In genomic region chr6:32193096-32193495, GRCh38 we compare ENCODE assay signal across 5 cellular contexts. TPM values are rescaled to one million over a fixed set of nuclear protein-coding genes. Genes with fewer than 3 reads are reported as not detected.
DNase-seq lines count a peak whose midpoint lies in the region.
"Not testable (repeated sequence)": the region's sequence is repeated elsewhere in the genome, so short reads cannot be mapped to it uniquely, and the experiment has no call there.

No MANE protein-coding gene starts in this region.

- not testable (repeated sequence) for H3K36me3 ChIP-seq in HUES64 (ENCODE audit: insufficient read depth, low read length)

- not testable (repeated sequence) for H3K9me3 Mint-ChIP-seq in activated CD4-positive, alpha-beta memory T cell treated with anti-CD3 and anti-CD28 coated beads, Interleukin-2, amount 10 ng/mL, durations not matched to agents 7 days and 5 days

- not testable (repeated sequence) for DNase-seq in activated CD4-positive, alpha-beta memory T cell treated with anti-CD3 and anti-CD28 coated beads, Interleukin-2, amount 10 ng/mL, durations not matched to agents 7 days and 5 days
- DNase-seq in posterior vena cava (ENCODE audit: low spot score) = peak; percentile 20

- H3K36me3 Mint-ChIP-seq in activated CD4-positive, alpha-beta memory T cell treated with anti-CD3 and anti-CD28 coated beads, Interleukin-2, amount 10 ng/mL, durations not matched to agents 7 days and 5 days (ENCODE audit: low read depth) = peaks cover 38% of the 10 kb centered on the region

- WGBS in HUES64 = 88% methylated on average over 9 of the region's 13 CpGs

- H3K27ac Mint-ChIP-seq in activated CD4-positive, alpha-beta memory T cell treated with anti-CD3 and anti-CD28 coated beads, Interleukin-2, amount 10 ng/mL, durations not matched to agents 7 days and 5 days = peak overlapping the region; percentile 99

- peaks cover 47% of the 10 kb centered on the region for H3K4me1 Mint-ChIP-seq in activated CD4-positive, alpha-beta memory T cell treated with anti-CD3 and anti-CD28 coated beads, Interleukin-2, amount 10 ng/mL, durations not matched to agents 7 days and 5 days

- H3K4me3 Mint-ChIP-seq in activated CD4-positive, alpha-beta memory T cell treated with anti-CD3 and anti-CD28 coated beads, Interleukin-2, amount 10 ng/mL, durations not matched to agents 7 days and 5 days = peak overlapping the region; percentile 100

- H3K4me3 ChIP-seq in HUES64 (ENCODE audit: low read length) = 0 out of 2 replicates have a peak overlapping the region, but pooled peaks have one; percentile 28

- POLR2A ChIA-PET in activated CD4-positive, alpha-beta memory T cell treated with anti-CD3 and anti-CD28 coated beads, Interleukin-2, amount 10 ng/mL, durations not matched to agents 7 days and 5 days (lab: Charles Lee) = interaction anchor here (0.7 to 10.5 kb wide), 8 partner anchors 14 to 781 kb away, joined by 3 to 155 read pairs (median 6); partner anchors contain the start of genes AGPAT1, ATF6B, DXO and FKBPL

- H3K27ac ChIP-seq in HUES64 (ENCODE audit: low read depth, low read length) (peak overlapping the region; percentile 62; the same call in 1 of the 2 replicates), cingulate gyrus (ENCODE audit: low read depth, low read length) (peak overlapping the region; percentile 99), layer of hippocampus (ENCODE audit: low read depth, low read length) (peak overlapping the region; percentile 86)

- CTCF ChIA-PET in activated CD4-positive, alpha-beta memory T cell treated with anti-CD3 and anti-CD28 coated beads, Interleukin-2, amount 10 ng/mL, durations not matched to agents 7 days and 5 days (lab: Charles Lee) = interaction anchor here (0.6 to 1.3 kb wide), 4 partner anchors 14 to 234 kb away, joined by 3 to 8 read pairs (median 4); partner anchors contain the start of genes FKBPL, NELFE and SKIC2

- H3K9ac ChIP-seq in HUES64 (ENCODE audit: low read depth, low read length) = not testable (repeated sequence)

- intact Hi-C loops in posterior vena cava (cut with DNase I) = loop anchor here in 1 of 2 donors (5.0 kb wide), 1 partner anchor 76 kb away; no protein-coding TSS in a partner anchor

- not testable (repeated sequence) for H3K27me3 Mint-ChIP-seq in activated CD4-positive, alpha-beta memory T cell treated with anti-CD3 and anti-CD28 coated beads, Interleukin-2, amount 10 ng/mL, durations not matched to agents 7 days and 5 days

- peaks cover 45% of the 10 kb centered on the region for H3K4me1 ChIP-seq in HUES64 (ENCODE audit: insufficient read depth, low read length)

- H3K9me3 ChIP-seq in HUES64 (ENCODE audit: insufficient read depth, low read depth, low read length) = not testable (repeated sequence)

- H3K27me3 ChIP-seq in HUES64 (ENCODE audit: insufficient read depth, low read length); layer of hippocampus (ENCODE audit: control insufficient read depth, insufficient read depth, low read length): not testable (repeated sequence)

RNA-seq across cellular contexts. Expression of gene GPSM3, which starts 0.7 kb away (rescaled TPM):
- 9.2 TPM for polyA plus RNA-seq in HUES64 (2013, experiment 1 of 2)
- 11.5 TPM for polyA plus RNA-seq in HUES64 (2013, experiment 2 of 2)
- total RNA-seq in activated CD4-positive, alpha-beta memory T cell treated with anti-CD3 and anti-CD28 coated beads, Interleukin-2, amount 10 ng/mL, durations not matched to agents 7 days and 5 days = 100 to 1,000 TPM; 287 to 289 TPM
- total RNA-seq in posterior vena cava = 10 to 100 TPM; 15.4 to 22.1 TPM

RNA-seq across cellular contexts. Expression of gene PBX2, which starts 3.1 kb away (rescaled TPM):
- 108 TPM for polyA plus RNA-seq in HUES64 (2013, experiment 1 of 2)
- polyA plus RNA-seq in HUES64 (2013, experiment 2 of 2) = 120 TPM
- total RNA-seq in activated CD4-positive, alpha-beta memory T cell treated with anti-CD3 and anti-CD28 coated beads, Interleukin-2, amount 10 ng/mL, durations not matched to agents 7 days and 5 days = 10 to 100 TPM; 69.4 to 73.1 TPM
- 10 to 100 TPM; 49.4 to 53.1 TPM for total RNA-seq in posterior vena cava

RNA-seq across cellular contexts. Expression of gene AGER, which starts 9.0 kb away (rescaled TPM):
- polyA plus RNA-seq in HUES64 (2013, experiment 1 of 2) = 4.0 TPM
- polyA plus RNA-seq in HUES64 (2013, experiment 2 of 2) = 4.1 TPM
- 10 to 100 TPM; 27.6 to 29.4 TPM for total RNA-seq in activated CD4-positive, alpha-beta memory T cell treated with anti-CD3 and anti-CD28 coated beads, Interleukin-2, amount 10 ng/mL, durations not matched to agents 7 days and 5 days
- total RNA-seq in posterior vena cava = 1 to 10 TPM; 4.6 to 7.3 TPM

RNA-seq across cellular contexts. Expression of gene RNF5, which starts 14.9 kb away (rescaled TPM):
- 88.9 TPM for polyA plus RNA-seq in HUES64 (2013, experiment 1 of 2)
- polyA plus RNA-seq in HUES64 (2013, experiment 2 of 2) = 98.6 TPM
- 10 to 100 TPM; 44.0 to 45.4 TPM for total RNA-seq in activated CD4-positive, alpha-beta memory T cell treated with anti-CD3 and anti-CD28 coated beads, Interleukin-2, amount 10 ng/mL, durations not matched to agents 7 days and 5 days
- total RNA-seq in posterior vena cava = 10 to 100 TPM; 43.2 to 46.7 TPM

RNA-seq across cellular contexts. Expression of gene AGPAT1, which starts 17.2 kb away (rescaled TPM):
- 79.0 TPM for polyA plus RNA-seq in HUES64 (2013, experiment 1 of 2)
- 88.3 TPM for polyA plus RNA-seq in HUES64 (2013, experiment 2 of 2)
- total RNA-seq in activated CD4-positive, alpha-beta memory T cell treated with anti-CD3 and anti-CD28 coated beads, Interleukin-2, amount 10 ng/mL, durations not matched to agents 7 days and 5 days = 10 to 100 TPM; 42.7 to 43.1 TPM
- 10 to 100 TPM; 42.0 to 53.3 TPM for total RNA-seq in posterior vena cava

Comparison
In these comparisons a context has a peak if more than half of its experiments do, and no peak if none do; other contexts are left out.
1. RNA of gene GPSM3, which starts 0.7 kb away (total RNA-seq): 287 to 289 TPM in activated CD4-positive, alpha-beta memory T cell treated with anti-CD3 and anti-CD28 coated beads, Interleukin-2, amount 10 ng/mL, durations not matched to agents 7 days and 5 days; 15.4 to 22.1 TPM in posterior vena cava; every median in the first group is over 10 times any median in the second.
2. Peak in every context shown above with its lines, with median percentiles within 50 percentile points of each other: H3K27ac ChIP-seq.